In genomic region chr6:72533601-72534000, GRCh38 we compare ENCODE assay signal across 16 cellular contexts.
"Had no signal": no experiment of that assay in that cellular context is flagged by ENCODE, and none has a peak within 500 bp of the region (broad histone marks: within the 10 kb centered on the region; RNA-seq: fewer than 3 reads in every experiment).

No MANE protein-coding gene starts in this region.

- H3K4me3 ChIP-seq: cardiac muscle cell, left lung, upper lobe of right lung had no signal

- H3K4me1 Mint-ChIP-seq: nephron progenitor cell had no signal

- FAIRE-seq: kidney, TTC549 had no signal

- DNase-seq: activated CD4-positive, alpha-beta T cell treated with anti-CD3 and anti-CD28 coated beads, Interleukin-2, amount 50 U/mL, for 48 hours; activated naive CD4-positive, alpha-beta T cell; activated T-cell treated with anti-CD3 and anti-CD28 coated beads for 4 hours; effector memory CD8-positive, alpha-beta T cell; kidney; left lung; nephron progenitor cell; nucleus accumbens; stimulated activated CD4-positive, alpha-beta T cell treated with anti-CD3 and anti-CD28 coated beads, Interleukin-12 subunit alpha, Interleukin-12 subunit beta, amount 100 ng/mL, for 4 hours; stimulated activated CD4-positive, alpha-beta T cell treated with anti-CD3 and anti-CD28 coated beads, Interleukin-1b, Interleukin-23, amount 100 ng/mL, for 48 hours; stimulated activated CD8-positive, alpha-beta memory T cell treated with anti-CD3 and anti-CD28 coated beads, Interleukin-4, amount 100 ng/mL, for 48 hours; stimulated activated naive CD4-positive, alpha-beta T cell; upper lobe of right lung had no signal

- H3K9me3 Mint-ChIP-seq: effector memory CD8-positive, alpha-beta T cell; nephron progenitor cell had no signal

- H3K9me3 ChIP-seq: left lung, upper lobe of right lung had no signal

- H3K4me1 ChIP-seq: left lung, upper lobe of right lung had no signal

- H3K27ac ChIP-seq: cardiac muscle cell, foreskin keratinocyte, left lung, upper lobe of right lung had no signal

- H3K27ac Mint-ChIP-seq: effector memory CD8-positive, alpha-beta T cell; nephron progenitor cell had no signal

- ATAC-seq: effector memory CD8-positive, alpha-beta T cell; left lung; upper lobe of right lung had no signal

- H3K4me3 Mint-ChIP-seq: effector memory CD8-positive, alpha-beta T cell; nephron progenitor cell had no signal
